In the genomic region with DNA sequence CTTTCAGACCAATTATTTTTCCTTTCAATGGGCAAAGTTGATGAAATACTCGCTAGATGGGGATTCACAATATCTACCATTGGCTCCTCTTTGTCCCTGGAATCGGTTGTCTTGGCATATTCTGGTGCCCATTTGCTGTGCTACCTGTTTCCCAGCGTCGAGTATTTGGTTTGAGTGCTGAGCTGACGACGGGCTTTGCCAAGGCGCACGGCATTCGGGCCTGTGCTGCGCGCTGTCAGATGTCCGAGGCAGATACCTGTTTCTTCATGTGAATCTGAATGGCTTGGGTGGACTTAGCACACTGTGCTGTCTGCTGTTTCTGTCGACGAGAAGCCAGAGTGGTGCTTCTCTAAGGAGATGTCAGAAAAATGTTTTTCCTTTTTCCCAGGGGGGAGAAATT, we compare ENCODE assay signal across 30 cellular contexts.
"Had no signal": no experiment of that assay in that cellular context is flagged by ENCODE, and none has a peak within 500 bp of the region (broad histone marks: within the 10 kb centered on the region; RNA-seq: fewer than 3 reads in every experiment).

No MANE protein-coding gene starts in this region.

- H3K4me3 ChIP-seq: adrenal gland, body of pancreas, breast epithelium, cardiac muscle cell, coronary artery, dorsolateral prefrontal cortex, esophagus muscularis mucosa, gastrocnemius medialis had no signal

- H3K4me1 Mint-ChIP-seq: activated CD4-positive, alpha-beta memory T cell treated with anti-CD3 and anti-CD28 coated beads, Interleukin-2, amount 10 ng/mL, durations not matched to agents 7 days and 5 days; activated CD4-positive, alpha-beta T cell treated with anti-CD3 and anti-CD28 coated beads, Interleukin-2, amount 10 ng/mL, durations not matched to agents 7 days and 5 days; activated naive CD8-positive, alpha-beta T cell treated with anti-CD3 and anti-CD28 coated beads for 36 hours; activated naive CD8-positive, alpha-beta T cell treated with anti-CD3 and anti-CD28 coated beads, Interleukin-2, amount 50 U/mL, for 24 hours had no signal

- H3K27ac ChIP-seq: adrenal gland, body of pancreas, breast epithelium, cardiac muscle cell, coronary artery, dorsolateral prefrontal cortex, esophagus muscularis mucosa, foreskin keratinocyte, gastrocnemius medialis had no signal

- H3K4me1 ChIP-seq: adrenal gland, breast epithelium, esophagus muscularis mucosa, gastrocnemius medialis had no signal

- H3K27me3 Mint-ChIP-seq: activated CD4-positive, alpha-beta memory T cell treated with anti-CD3 and anti-CD28 coated beads, Interleukin-2, amount 10 ng/mL, durations not matched to agents 7 days and 5 days; activated CD4-positive, alpha-beta T cell treated with anti-CD3 and anti-CD28 coated beads, Interleukin-2, amount 10 ng/mL, durations not matched to agents 7 days and 5 days; activated naive CD8-positive, alpha-beta T cell treated with anti-CD3 and anti-CD28 coated beads for 36 hours; activated naive CD8-positive, alpha-beta T cell treated with anti-CD3 and anti-CD28 coated beads, Interleukin-2, amount 50 U/mL, for 24 hours; activated T-cell treated with anti-CD3 and anti-CD28 coated beads, Interleukin-2, amount 50 U/mL, for 24 hours; dendritic cell treated with granulocyte-macrophage colony-stimulating factor and Interleukin-4, amounts not matched to agents 40 ng/mL and 50 ng/mL, for 4 days had no signal

- H3K9me3 ChIP-seq: adrenal gland, body of pancreas, gastrocnemius medialis had no signal

- H3K36me3 ChIP-seq: breast epithelium, cardiac muscle cell had no signal

- H3K27me3 ChIP-seq: adrenal gland, body of pancreas, breast epithelium, cardiac muscle cell, dorsolateral prefrontal cortex, esophagus muscularis mucosa, foreskin keratinocyte, gastrocnemius medialis had no signal

- H3K27ac Mint-ChIP-seq: activated CD4-positive, alpha-beta memory T cell treated with anti-CD3 and anti-CD28 coated beads, Interleukin-2, amount 10 ng/mL, durations not matched to agents 7 days and 5 days; activated CD4-positive, alpha-beta T cell treated with anti-CD3 and anti-CD28 coated beads, Interleukin-2, amount 10 ng/mL, durations not matched to agents 7 days and 5 days; activated naive CD8-positive, alpha-beta T cell treated with anti-CD3 and anti-CD28 coated beads for 36 hours; activated naive CD8-positive, alpha-beta T cell treated with anti-CD3 and anti-CD28 coated beads, Interleukin-2, amount 50 U/mL, for 24 hours; activated T-cell treated with anti-CD3 and anti-CD28 coated beads, Interleukin-2, amount 50 U/mL, for 72 hours; dendritic cell treated with granulocyte-macrophage colony-stimulating factor and Interleukin-4, amounts not matched to agents 40 ng/mL and 50 ng/mL, for 4 days had no signal

- H3K4me3 Mint-ChIP-seq: activated CD4-positive, alpha-beta memory T cell treated with anti-CD3 and anti-CD28 coated beads, Interleukin-2, amount 10 ng/mL, durations not matched to agents 7 days and 5 days; activated CD4-positive, alpha-beta T cell treated with anti-CD3 and anti-CD28 coated beads, Interleukin-2, amount 10 ng/mL, durations not matched to agents 7 days and 5 days; activated naive CD8-positive, alpha-beta T cell treated with anti-CD3 and anti-CD28 coated beads for 36 hours; activated naive CD8-positive, alpha-beta T cell treated with anti-CD3 and anti-CD28 coated beads, Interleukin-2, amount 50 U/mL, for 24 hours; activated T-cell treated with anti-CD3 and anti-CD28 coated beads, Interleukin-2, amount 50 U/mL, for 24 hours; activated T-cell treated with anti-CD3 and anti-CD28 coated beads, Interleukin-2, amount 50 U/mL, for 72 hours; dendritic cell treated with granulocyte-macrophage colony-stimulating factor and Interleukin-4, amounts not matched to agents 40 ng/mL and 50 ng/mL, for 4 days had no signal

- DNase-seq: activated CD4-positive, alpha-beta memory T cell treated with anti-CD3 and anti-CD28 coated beads, Interleukin-2, amount 10 ng/mL, durations not matched to agents 7 days and 5 days; activated CD4-positive, alpha-beta T cell treated with anti-CD3 and anti-CD28 coated beads for 1 hour; activated CD4-positive, alpha-beta T cell treated with anti-CD3 and anti-CD28 coated beads for 4 hours; activated CD4-positive, alpha-beta T cell treated with anti-CD3 and anti-CD28 coated beads, Interleukin-2, amount 10 ng/mL, durations not matched to agents 7 days and 5 days; activated CD4-positive, alpha-beta T cell treated with anti-CD3 and anti-CD28 coated beads, Interleukin-2, amount 50 U/mL, for 4 hours; activated CD8-positive, alpha-beta memory T cell treated with anti-CD3 and anti-CD28 coated beads, Interleukin-2, amount 50 U/mL, for 48 hours; activated gamma-delta T cell; activated naive CD4-positive, alpha-beta T cell; activated naive CD4-positive, alpha-beta T cell treated with anti-CD3 and anti-CD28 coated beads, Interleukin-2, amount 50 U/mL, for 16 hours; activated naive CD8-positive, alpha-beta T cell treated with anti-CD3 and anti-CD28 coated beads for 36 hours; activated naive CD8-positive, alpha-beta T cell treated with anti-CD3 and anti-CD28 coated beads, Interleukin-2, amount 50 U/mL, for 24 hours; activated T-cell treated with anti-CD3 and anti-CD28 coated beads for 4 hours; activated T-cell treated with anti-CD3 and anti-CD28 coated beads, Interleukin-2, amount 50 U/mL, for 24 hours; activated T-cell treated with anti-CD3 and anti-CD28 coated beads, Interleukin-2, amount 50 U/mL, for 72 hours; aorta; body of pancreas; central memory CD4-positive, alpha-beta T cell; dorsolateral prefrontal cortex; effector memory CD4-positive, alpha-beta T cell; erythroblast; foreskin keratinocyte; gastrocnemius medialis; glutamatergic neuron; T-helper 2 cell had no signal
